13 cellular contexts compared by ENCODE assay signal in genomic region chr14:55125403-55125802, GRCh38. TPM values are rescaled to one million over a fixed set of nuclear protein-coding genes. Genes with fewer than 3 reads are reported as not detected.
DNase-seq lines count a peak whose midpoint lies in the region; ATAC-seq and TF ChIP-seq lines count a peak whose summit lies in the region.
"Had no signal": no experiment of that assay in that cellular context is flagged by ENCODE, and none has a peak within 500 bp of the region (broad histone marks: within the 10 kb centered on the region; RNA-seq: fewer than 3 reads in every experiment).

No MANE protein-coding gene starts in this region.

- WGBS in esophagus muscularis mucosa, result 89% methylated on average over 3 of the region's 3 CpGs

- no peak for ATAC-seq in activated CD8-positive, alpha-beta T cell treated with anti-CD3 and anti-CD28 coated beads, Interleukin-2, amount 10 ng/mL, durations not matched to agents 7 days and 5 days
- no peak for ATAC-seq in activated CD8-positive, alpha-beta T cell treated with anti-CD3 and anti-CD28 coated beads for 36 hours
- ATAC-seq in thoracic aorta (ENCODE audit: insufficient number of reproducible peaks, low FRiP score, low read depth), result no peak
- no peak for ATAC-seq in GM19455 (IDR thresholded peaks at IDR 0.05; ENCODE audit: unreplicated experiment)
- ATAC-seq: K562 had no signal

- H3K27ac ChIP-seq in esophagus muscularis mucosa (replicated peaks in 1 of 4) (peak overlapping the region; percentile 45 to 63 (median 53)), thoracic aorta (peak overlapping the region; percentile 49 to 69)

- no peak for TF ChIP-seq EP300 in esophagus muscularis mucosa (IDR thresholded peaks at IDR 0.05)

- H3K9me3 ChIP-seq in esophagus muscularis mucosa, result no peaks in the 10 kb centered on the region
- H3K9me3 ChIP-seq in thoracic aorta, result no peaks in the 10 kb centered on the region
- H3K9me3 ChIP-seq: uterus had no signal

- H3K4me1 Mint-ChIP-seq in activated CD8-positive, alpha-beta T cell treated with anti-CD3 and anti-CD28 coated beads, Interleukin-2, amount 10 ng/mL, durations not matched to agents 7 days and 5 days (ENCODE audit: low read depth), result peaks cover 43% of the 10 kb centered on the region
- peaks cover 10% of the 10 kb centered on the region for H3K4me1 Mint-ChIP-seq in activated CD8-positive, alpha-beta T cell treated with anti-CD3 and anti-CD28 coated beads for 36 hours (ENCODE audit: low read depth)

- H3K27ac Mint-ChIP-seq in activated CD8-positive, alpha-beta T cell treated with anti-CD3 and anti-CD28 coated beads, Interleukin-2, amount 10 ng/mL, durations not matched to agents 7 days and 5 days, result peak overlapping the region; percentile 21
- no peak overlapping the region for H3K27ac Mint-ChIP-seq in activated CD8-positive, alpha-beta T cell treated with anti-CD3 and anti-CD28 coated beads for 36 hours

- intact Hi-C loops in activated CD8-positive, alpha-beta T cell treated with anti-CD3 and anti-CD28 coated beads for 36 hours (cut with micrococcal nuclease), result no loop called here
- intact Hi-C loops in esophagus muscularis mucosa (cut with DNase I), result no loop called here

- CTCF ChIA-PET in activated CD8-positive, alpha-beta T cell treated with anti-CD3 and anti-CD28 coated beads, Interleukin-2, amount 10 ng/mL, durations not matched to agents 7 days and 5 days (lab: Charles Lee), result interaction anchor here (1.2 to 2.4 kb wide), 2 partner anchors 22 to 35 kb away, joined by 5 to 8 read pairs; no protein-coding TSS in a partner anchor
- CTCF ChIA-PET in activated CD8-positive, alpha-beta T cell treated with anti-CD3 and anti-CD28 coated beads for 36 hours (lab: Charles Lee), result no interaction called here

- DNase-seq in activated CD8-positive, alpha-beta T cell treated with anti-CD3 and anti-CD28 coated beads, Interleukin-2, amount 10 ng/mL, durations not matched to agents 7 days and 5 days, result peak; percentile 53
- no peak for DNase-seq in activated CD8-positive, alpha-beta T cell treated with anti-CD3 and anti-CD28 coated beads for 36 hours
- DNase-seq in NOMO-1 (lab: John Stamatoyannopoulos, UW; ENCODE audit: unreplicated experiment in 2 of 2), result peak; percentile 90 to 91
- no peak for DNase-seq in esophagus muscularis mucosa (ENCODE audit: extremely low spot score)
- DNase-seq in thoracic aorta (ENCODE audit: low spot score), result no peak
- DNase-seq in NCI-H82 treated with DMSO at 0.1 percent for 48 hours (lab: John Stamatoyannopoulos, UW; ENCODE audit: unreplicated experiment), result no peak
- DNase-seq in hepatic stellate cell (ENCODE audit: low spot score), result no peak
- DNase-seq: activated CD4-positive, CD25-positive, alpha-beta regulatory T cell; activated naive CD4-positive, alpha-beta T cell treated with anti-CD3 and anti-CD28 coated beads, Interleukin-2, amount 50 U/mL, for 16 hours; stimulated activated CD4-positive, alpha-beta T cell treated with anti-CD3 and anti-CD28 coated beads, Interleukin-4, amount 100 ng/mL, for 24 hours; uterus had no signal

- TF ChIP-seq CTCF in activated CD8-positive, alpha-beta T cell treated with anti-CD3 and anti-CD28 coated beads for 36 hours (IDR thresholded peaks at IDR 0.05), result no peak
- no peak for TF ChIP-seq CTCF in esophagus muscularis mucosa (IDR thresholded peaks at IDR 0.05)
- no peak for TF ChIP-seq CTCF in thoracic aorta (IDR thresholded peaks at IDR 0.05)

- no peaks in the 10 kb centered on the region for H3K36me3 ChIP-seq in esophagus muscularis mucosa
- H3K36me3 ChIP-seq in thoracic aorta, result no peaks in the 10 kb centered on the region
- H3K36me3 ChIP-seq: uterus had no signal

- H3K27me3 ChIP-seq in esophagus muscularis mucosa, result no peaks in the 10 kb centered on the region
- H3K27me3 ChIP-seq in thoracic aorta (replicated peaks; ENCODE audit: insufficient read depth), result no peaks in the 10 kb centered on the region
- H3K27me3 ChIP-seq: uterus had no signal

- peaks cover 3% of the 10 kb centered on the region for H3K36me3 Mint-ChIP-seq in activated CD8-positive, alpha-beta T cell treated with anti-CD3 and anti-CD28 coated beads, Interleukin-2, amount 10 ng/mL, durations not matched to agents 7 days and 5 days (ENCODE audit: low read depth)
- no peaks in the 10 kb centered on the region for H3K36me3 Mint-ChIP-seq in activated CD8-positive, alpha-beta T cell treated with anti-CD3 and anti-CD28 coated beads for 36 hours (ENCODE audit: low read depth)

- POLR2A ChIA-PET in activated CD8-positive, alpha-beta T cell treated with anti-CD3 and anti-CD28 coated beads, Interleukin-2, amount 10 ng/mL, durations not matched to agents 7 days and 5 days (lab: Charles Lee), result interaction anchor here (0.7 to 2.0 kb wide), 2 partner anchors 23 to 74 kb away, joined by 3 to 4 read pairs; partner anchors contain the start of gene MAPK1IP1L
- POLR2A ChIA-PET in activated CD8-positive, alpha-beta T cell treated with anti-CD3 and anti-CD28 coated beads for 36 hours (lab: Charles Lee), result no interaction called here

- no peak overlapping the region for H3K4me3 Mint-ChIP-seq in activated CD8-positive, alpha-beta T cell treated with anti-CD3 and anti-CD28 coated beads, Interleukin-2, amount 10 ng/mL, durations not matched to agents 7 days and 5 days
- H3K4me3 Mint-ChIP-seq in activated CD8-positive, alpha-beta T cell treated with anti-CD3 and anti-CD28 coated beads for 36 hours, result no peak overlapping the region

- H3K9me3 Mint-ChIP-seq in activated CD8-positive, alpha-beta T cell treated with anti-CD3 and anti-CD28 coated beads, Interleukin-2, amount 10 ng/mL, durations not matched to agents 7 days and 5 days (ENCODE audit: insufficient read depth), result no peaks in the 10 kb centered on the region
- H3K9me3 Mint-ChIP-seq in activated CD8-positive, alpha-beta T cell treated with anti-CD3 and anti-CD28 coated beads for 36 hours, result no peaks in the 10 kb centered on the region

- peaks cover 24% of the 10 kb centered on the region for H3K27me3 Mint-ChIP-seq in activated CD8-positive, alpha-beta T cell treated with anti-CD3 and anti-CD28 coated beads, Interleukin-2, amount 10 ng/mL, durations not matched to agents 7 days and 5 days (ENCODE audit: low read depth)
- peaks cover 23% of the 10 kb centered on the region for H3K27me3 Mint-ChIP-seq in activated CD8-positive, alpha-beta T cell treated with anti-CD3 and anti-CD28 coated beads for 36 hours

- H3K4me3 ChIP-seq in esophagus muscularis mucosa (no peak overlapping the region), thoracic aorta (no peak overlapping the region)
- H3K4me3 ChIP-seq: K562, uterus had no signal

- no peak for TF ChIP-seq POLR2A in esophagus muscularis mucosa (IDR thresholded peaks at IDR 0.05; ENCODE audit: low read depth)

- H3K4me1 ChIP-seq in esophagus muscularis mucosa (peaks cover 38 to 56% (median 46%) of the 10 kb centered on the region in 4 donors), thoracic aorta (ENCODE audit: control insufficient read depth in 1 of 2, low read depth in 2 of 2) (peaks cover 0 to 47% of the 10 kb centered on the region in 2 donors)

RNA-seq across cellular contexts. Expression of gene LGALS3, which starts 3.6 kb away (rescaled TPM):
- 10 to 100 TPM; 31.5 to 34.4 TPM for total RNA-seq in activated CD8-positive, alpha-beta T cell treated with anti-CD3 and anti-CD28 coated beads, Interleukin-2, amount 10 ng/mL, durations not matched to agents 7 days and 5 days
- 1 to 10 TPM; 4.5 to 6.0 TPM for total RNA-seq in activated CD8-positive, alpha-beta T cell treated with anti-CD3 and anti-CD28 coated beads for 36 hours
- total RNA-seq in esophagus muscularis mucosa (100 to 1,000 TPM; 247 to 398 (median 297) TPM), thoracic aorta (100 to 1,000 TPM; 195 to 237 TPM)

Comparison
In these comparisons a context has a peak if more than half of its experiments do, and no peak if none do; other contexts are left out.
1. DNase-seq: peak in activated CD8-positive, alpha-beta T cell treated with anti-CD3 and anti-CD28 coated beads, Interleukin-2, amount 10 ng/mL, durations not matched to agents 7 days and 5 days (single experiment) and NOMO-1 (2 of 2); none in activated CD8-positive, alpha-beta T cell treated with anti-CD3 and anti-CD28 coated beads for 36 hours (single experiment), esophagus muscularis mucosa (single experiment), thoracic aorta (single experiment), NCI-H82 treated with DMSO at 0.1 percent for 48 hours (single experiment) and hepatic stellate cell (single experiment).
2. RNA of gene LGALS3, which starts 3.6 kb away (total RNA-seq): 247 to 398 TPM in esophagus muscularis mucosa and 195 to 237 TPM in thoracic aorta; 31.5 to 34.4 TPM in activated CD8-positive, alpha-beta T cell treated with anti-CD3 and anti-CD28 coated beads, Interleukin-2, amount 10 ng/mL, durations not matched to agents 7 days and 5 days and 4.5 to 6.0 TPM in activated CD8-positive, alpha-beta T cell treated with anti-CD3 and anti-CD28 coated beads for 36 hours; every median in the first group is over 4 times any median in the second.